12 cellular contexts compared by ENCODE assay signal in the genomic region with DNA sequence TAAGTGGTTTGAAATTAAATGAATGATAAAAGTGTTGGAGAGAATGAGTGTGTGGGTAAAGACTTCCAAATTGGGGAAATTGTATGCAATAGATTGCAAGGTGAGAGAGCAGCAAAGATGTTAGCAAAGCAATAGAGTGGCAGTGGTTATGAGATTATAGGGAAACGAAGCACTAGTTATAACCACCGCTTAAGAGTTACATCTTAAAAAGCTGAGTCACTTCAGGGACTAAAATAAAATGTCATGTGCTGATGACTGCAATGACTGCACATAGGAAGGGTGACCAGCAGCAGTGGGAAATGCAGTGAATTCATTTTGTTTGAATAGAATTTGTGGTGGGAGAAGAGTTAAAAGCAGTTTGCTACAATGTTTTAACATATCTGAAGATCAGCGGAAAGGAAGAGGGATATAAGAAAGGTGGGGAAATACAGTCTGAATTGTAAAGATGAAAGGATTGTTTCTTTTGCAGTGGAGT.
DNase-seq lines count a peak whose midpoint lies in the region; TF ChIP-seq lines count a peak whose summit lies in the region.
"Had no signal": no experiment of that assay in that cellular context is flagged by ENCODE, and none has a peak within 500 bp of the region (broad histone marks: within the 10 kb centered on the region; RNA-seq: fewer than 3 reads in every experiment).

No MANE protein-coding gene starts in this region.

- H3K9me3 ChIP-seq in osteoblast (ENCODE audit: low read depth, low read length): no peaks in the 10 kb centered on the region
- H3K9me3 ChIP-seq in tibial nerve: no peaks in the 10 kb centered on the region
- H3K9me3 ChIP-seq in Peyer's patch: no peaks in the 10 kb centered on the region
- H3K9me3 ChIP-seq: suprapubic skin had no signal

- 63 to 78% methylated on average over 3 of the region's 3 CpGs for WGBS in tibial nerve, 2 donors

- TF ChIP-seq CTCF in epithelial cell of esophagus (IDR thresholded peaks at IDR 0.05; ENCODE audit: insufficient read depth, low read depth, low read length, missing control alignments) (no peak), osteoblast (IDR thresholded peaks at IDR 0.05; ENCODE audit: extremely low read depth, low read depth, low read length) (no peak), tibial nerve (IDR thresholded peaks at IDR 0.05) (no peak), Peyer's patch (IDR thresholded peaks at IDR 0.05) (no peak)

- TF ChIP-seq POLR2A in tibial nerve (IDR thresholded peaks at IDR 0.05) (no peak), Peyer's patch (IDR thresholded peaks at IDR 0.05) (no peak)

- H2AFZ ChIP-seq in osteoblast (ENCODE audit: low read length): peak overlapping the region; percentile 37

- peak overlapping the region; percentile 30 for H3K27ac ChIP-seq in osteoblast (ENCODE audit: low read depth, low read length)
- no peak overlapping the region for H3K27ac ChIP-seq in tibial nerve
- H3K27ac ChIP-seq in Peyer's patch: no peak overlapping the region
- H3K27ac ChIP-seq: SK-N-MC, suprapubic skin had no signal

- H3K4me3 ChIP-seq in epithelial cell of esophagus (ENCODE audit: low read length) (no peak overlapping the region), osteoblast (ENCODE audit: insufficient read depth, low read length) (no peak overlapping the region), tibial nerve (no peak overlapping the region), Peyer's patch (no peak overlapping the region)
- H3K4me3 ChIP-seq: SK-N-MC, suprapubic skin had no signal

- DNase-seq in H4 (ENCODE audit: low spot score) (peak; percentile 72), NOMO-1 (lab: John Stamatoyannopoulos, UW; ENCODE audit: unreplicated experiment in 2 of 2) (peak; percentile 65 to 97), epithelial cell of esophagus (ENCODE audit: low read depth) (peak; percentile 60), osteoblast (ENCODE audit: insufficient read length, low spot score, missing footprints) (peak; percentile 83), tibial nerve (ENCODE audit: low spot score in 2 of 2) (no peak), Peyer's patch (no peak), NCI-H226 (no peak)
- DNase-seq: effector memory CD4-positive, alpha-beta T cell; midbrain; NCI-H1417 treated with DMSO at 0.1 percent for 48 hours had no signal

- H3K79me2 ChIP-seq in osteoblast (ENCODE audit: insufficient read depth, low read length): no peaks in the 10 kb centered on the region

- peak in 1 of 2 donors; percentile 54 for TF ChIP-seq EP300 in tibial nerve (IDR thresholded peaks at IDR 0.05)

- H4K20me1 ChIP-seq in osteoblast (ENCODE audit: insufficient read depth, low read length): no peaks in the 10 kb centered on the region

- H3K36me3 ChIP-seq in osteoblast (ENCODE audit: insufficient read depth, low read length) (no peaks in the 10 kb centered on the region), tibial nerve (no peaks in the 10 kb centered on the region), Peyer's patch (no peaks in the 10 kb centered on the region)
- H3K36me3 ChIP-seq: suprapubic skin had no signal

- H3K27me3 ChIP-seq in osteoblast (ENCODE audit: insufficient read depth, low read length) (no peaks in the 10 kb centered on the region), tibial nerve (no peaks in the 10 kb centered on the region), Peyer's patch (no peaks in the 10 kb centered on the region)
- H3K27me3 ChIP-seq: suprapubic skin had no signal

- H3K4me1 ChIP-seq in osteoblast (ENCODE audit: insufficient read depth, low read length): peaks cover 37% of the 10 kb centered on the region
- H3K4me1 ChIP-seq in tibial nerve: peaks cover 0 to 36% (median 5%) of the 10 kb centered on the region in 4 donors
- H3K4me1 ChIP-seq in Peyer's patch: no peaks in the 10 kb centered on the region

- peak overlapping the region; percentile 26 for H3K4me2 ChIP-seq in osteoblast (ENCODE audit: insufficient read depth, low read length)

Comparison
In these comparisons a context has a peak if more than half of its experiments do, and no peak if none do; other contexts are left out.
1. DNase-seq: peak in H4 (single experiment), NOMO-1 (2 of 2), epithelial cell of esophagus (single experiment) and osteoblast (single experiment); none in tibial nerve (0 of 2), Peyer's patch (0 of 3) and NCI-H226 (single experiment).